In genomic region chr22:21657020-21657360, GRCh38 we compare ENCODE assay signal across 8 cellular contexts. TPM values are rescaled to one million over a fixed set of nuclear protein-coding genes. Genes with fewer than 3 reads are reported as not detected.
DNase-seq lines count a peak whose midpoint lies in the region; ATAC-seq and TF ChIP-seq lines count a peak whose summit lies in the region.

No MANE protein-coding gene starts in this region.

- H3K27me3 ChIP-seq in iPS DF 6.9 (ENCODE audit: control insufficient read depth, insufficient read depth, low read length) (no peaks in the 10 kb centered on the region), stomach (peaks cover 0 to 18% (median 0%) of the 10 kb centered on the region in 3 donors)

- intact Hi-C loops in activated CD8-positive, alpha-beta T cell treated with anti-CD3 and anti-CD28 coated beads for 36 hours (cut with micrococcal nuclease) = loop anchor here (5.0 kb wide), 1 partner anchor 295 kb away; the partner anchor contains the start of gene PPM1F
- intact Hi-C loops in stomach (cut with DNase I; ENCODE audit: low total_unique reads) = no loop called here

- H3K27me3 Mint-ChIP-seq in activated CD4-positive, alpha-beta T cell treated with anti-CD3 and anti-CD28 coated beads, Interleukin-2, amount 10 ng/mL, durations not matched to agents 7 days and 5 days = no peaks in the 10 kb centered on the region
- H3K27me3 Mint-ChIP-seq in activated CD8-positive, alpha-beta T cell treated with anti-CD3 and anti-CD28 coated beads for 36 hours = no peaks in the 10 kb centered on the region

- H3K9me3 ChIP-seq in iPS DF 6.9 (ENCODE audit: control insufficient read depth, insufficient read depth, low read length) (no peaks in the 10 kb centered on the region), stomach (no peaks in the 10 kb centered on the region)

- H3K4me3 ChIP-seq in iPS DF 6.9 (ENCODE audit: low read length) (peak overlapping the region; percentile 52; the same call in 1 of the 2 replicates), stomach (peak overlapping the region; percentile 53 to 75 (median 68))

- DNase-seq in activated CD4-positive, alpha-beta T cell treated with anti-CD3 and anti-CD28 coated beads, Interleukin-2, amount 10 ng/mL, durations not matched to agents 7 days and 5 days = no peak
- DNase-seq in activated CD4-positive, alpha-beta T cell treated with anti-CD3 and anti-CD28 coated beads for 4 hours = no peak
- DNase-seq in activated CD8-positive, alpha-beta T cell treated with anti-CD3 and anti-CD28 coated beads for 36 hours = no peak
- DNase-seq in iPS DF 6.9 (ENCODE audit: low read depth, low spot score) (no peak), stomach (no peak), NCI-H524 treated with DMSO at 0.1 percent for 48 hours (lab: John Stamatoyannopoulos, UW) (no peak), mesenteric fat pad (ENCODE audit: low spot score) (no peak)

- POLR2A ChIA-PET in activated CD4-positive, alpha-beta T cell treated with anti-CD3 and anti-CD28 coated beads, Interleukin-2, amount 10 ng/mL, durations not matched to agents 7 days and 5 days (lab: Charles Lee) = no interaction called here
- POLR2A ChIA-PET in activated CD8-positive, alpha-beta T cell treated with anti-CD3 and anti-CD28 coated beads for 36 hours (lab: Charles Lee) = interaction anchor here (0.6 to 1.7 kb wide), 3 partner anchors 14 to 218 kb away, joined by 3 read pairs; no protein-coding TSS in a partner anchor

- H3K36me3 ChIP-seq in iPS DF 6.9 (ENCODE audit: control insufficient read depth, insufficient read depth, low read length) = peaks cover 6% of the 10 kb centered on the region
- no peaks in the 10 kb centered on the region for H3K36me3 ChIP-seq in stomach

- peaks cover 4% of the 10 kb centered on the region for H3K36me3 Mint-ChIP-seq in activated CD4-positive, alpha-beta T cell treated with anti-CD3 and anti-CD28 coated beads, Interleukin-2, amount 10 ng/mL, durations not matched to agents 7 days and 5 days (ENCODE audit: low read depth)
- H3K36me3 Mint-ChIP-seq in activated CD8-positive, alpha-beta T cell treated with anti-CD3 and anti-CD28 coated beads for 36 hours (ENCODE audit: low read depth) = peaks cover 13% of the 10 kb centered on the region

- no peak for TF ChIP-seq POLR2A in stomach (IDR thresholded peaks at IDR 0.05)

- no peak for TF ChIP-seq CTCF in activated CD8-positive, alpha-beta T cell treated with anti-CD3 and anti-CD28 coated beads for 36 hours (IDR thresholded peaks at IDR 0.05)
- no peak for TF ChIP-seq CTCF in stomach (IDR thresholded peaks at IDR 0.05)

- ATAC-seq in activated CD8-positive, alpha-beta T cell treated with anti-CD3 and anti-CD28 coated beads for 36 hours = no peak
- ATAC-seq in HG03342 (IDR thresholded peaks at IDR 0.05; ENCODE audit: unreplicated experiment) = no peak

- no CpG with 5 or more reads among the region's 17 CpGs for WGBS in iPS DF 6.9 (ENCODE audit: insufficient coverage, insufficient read length)
- 24 to 34% (median 29%) methylated on average over 17 of the region's 17 CpGs for WGBS in stomach, 5 donors

- H3K4me1 ChIP-seq in iPS DF 6.9 (ENCODE audit: control insufficient read depth, insufficient read depth, low read length) = peaks cover 2% of the 10 kb centered on the region
- H3K4me1 ChIP-seq in stomach = peaks cover 7 to 31% (median 27%) of the 10 kb centered on the region in 4 donors

- H3K27ac Mint-ChIP-seq in activated CD4-positive, alpha-beta T cell treated with anti-CD3 and anti-CD28 coated beads, Interleukin-2, amount 10 ng/mL, durations not matched to agents 7 days and 5 days = peak overlapping the region; percentile 85
- H3K27ac Mint-ChIP-seq in activated CD8-positive, alpha-beta T cell treated with anti-CD3 and anti-CD28 coated beads for 36 hours = peak overlapping the region; percentile 22

- H3K9me3 Mint-ChIP-seq in activated CD4-positive, alpha-beta T cell treated with anti-CD3 and anti-CD28 coated beads, Interleukin-2, amount 10 ng/mL, durations not matched to agents 7 days and 5 days = no peaks in the 10 kb centered on the region
- no peaks in the 10 kb centered on the region for H3K9me3 Mint-ChIP-seq in activated CD8-positive, alpha-beta T cell treated with anti-CD3 and anti-CD28 coated beads for 36 hours

- peak overlapping the region; percentile 84 for H3K4me3 Mint-ChIP-seq in activated CD4-positive, alpha-beta T cell treated with anti-CD3 and anti-CD28 coated beads, Interleukin-2, amount 10 ng/mL, durations not matched to agents 7 days and 5 days
- peak overlapping the region; percentile 68 for H3K4me3 Mint-ChIP-seq in activated CD8-positive, alpha-beta T cell treated with anti-CD3 and anti-CD28 coated beads for 36 hours

- H3K4me1 Mint-ChIP-seq in activated CD4-positive, alpha-beta T cell treated with anti-CD3 and anti-CD28 coated beads, Interleukin-2, amount 10 ng/mL, durations not matched to agents 7 days and 5 days = peaks cover 33% of the 10 kb centered on the region
- peaks cover 13% of the 10 kb centered on the region for H3K4me1 Mint-ChIP-seq in activated CD8-positive, alpha-beta T cell treated with anti-CD3 and anti-CD28 coated beads for 36 hours (ENCODE audit: low read depth)

- no peak overlapping the region for H3K27ac ChIP-seq in iPS DF 6.9 (ENCODE audit: low read length)
- H3K27ac ChIP-seq in stomach = peak overlapping the region in 2 of 5 donors; percentile 26 to 46

- CTCF ChIA-PET in activated CD4-positive, alpha-beta T cell treated with anti-CD3 and anti-CD28 coated beads, Interleukin-2, amount 10 ng/mL, durations not matched to agents 7 days and 5 days (lab: Charles Lee) = interaction anchor here (0.9 to 2.5 kb wide), 3 partner anchors 10 to 14 kb away, joined by 3 to 16 read pairs (median 7); no protein-coding TSS in a partner anchor
- CTCF ChIA-PET in activated CD8-positive, alpha-beta T cell treated with anti-CD3 and anti-CD28 coated beads for 36 hours (lab: Charles Lee) = interaction anchor here (1.0 to 2.3 kb wide), 3 partner anchors 10 to 17 kb away, joined by 3 to 8 read pairs (median 3); partner anchors contain the start of gene SDF2L1

- TF ChIP-seq EP300 in stomach (IDR thresholded peaks at IDR 0.05) = no peak

RNA-seq across cellular contexts. Expression of gene PPIL2, which starts 8.8 kb away (rescaled TPM):
- 10 to 100 TPM; 75.9 to 82.7 TPM for total RNA-seq in activated CD4-positive, alpha-beta T cell treated with anti-CD3 and anti-CD28 coated beads, Interleukin-2, amount 10 ng/mL, durations not matched to agents 7 days and 5 days
- total RNA-seq in activated CD8-positive, alpha-beta T cell treated with anti-CD3 and anti-CD28 coated beads for 36 hours = 10 to 100 TPM; 41.5 to 42.5 TPM
- total RNA-seq in stomach = 10 to 100 TPM; 35.0 to 77.9 (median 51.1) TPM
- 10 to 100 TPM; 20.6 to 36.0 (median 22.3) TPM for polyA plus RNA-seq in stomach
- total RNA-seq in mesenteric fat pad = 23.6 TPM

RNA-seq across cellular contexts. Expression of gene SDF2L1, which starts 14.9 kb away (rescaled TPM):
- total RNA-seq in activated CD4-positive, alpha-beta T cell treated with anti-CD3 and anti-CD28 coated beads, Interleukin-2, amount 10 ng/mL, durations not matched to agents 7 days and 5 days = 10 to 100 TPM; 39.7 to 59.4 TPM
- total RNA-seq in activated CD8-positive, alpha-beta T cell treated with anti-CD3 and anti-CD28 coated beads for 36 hours = 10 to 100 TPM; 38.6 to 41.3 TPM
- total RNA-seq in stomach (100 to 1,000 TPM in 1 of 5 donors, 10 to 100 TPM in 2, 1 to 10 TPM in 1, not detected in 1; 4.0 to 101 (median 24.2) TPM), mesenteric fat pad (31.6 TPM)
- 10 to 100 TPM; 36.4 to 42.7 (median 39.0) TPM for polyA plus RNA-seq in stomach

RNA-seq across cellular contexts. Expression of gene CCDC116, which starts 24.4 kb away (rescaled TPM):
- under 1 TPM; 0.42 to 0.97 TPM for total RNA-seq in activated CD4-positive, alpha-beta T cell treated with anti-CD3 and anti-CD28 coated beads, Interleukin-2, amount 10 ng/mL, durations not matched to agents 7 days and 5 days
- under 1 TPM in 1 of 2 experiments, not detected in 1; 0.45 TPM for total RNA-seq in activated CD8-positive, alpha-beta T cell treated with anti-CD3 and anti-CD28 coated beads for 36 hours
- total RNA-seq in stomach (not detected), mesenteric fat pad (0.39 TPM)
- under 1 TPM in 2 of 3 donors, not detected in 1; 0.25 to 0.48 TPM for polyA plus RNA-seq in stomach

RNA-seq across cellular contexts. Expression of gene YDJC, which starts 27.2 kb away (rescaled TPM):
- total RNA-seq in activated CD4-positive, alpha-beta T cell treated with anti-CD3 and anti-CD28 coated beads, Interleukin-2, amount 10 ng/mL, durations not matched to agents 7 days and 5 days = 10 to 100 TPM; 30.3 to 39.9 TPM
- total RNA-seq in activated CD8-positive, alpha-beta T cell treated with anti-CD3 and anti-CD28 coated beads for 36 hours = 10 to 100 TPM; 60.1 to 64.9 TPM
- 10 to 100 TPM in 4 of 5 donors, 1 to 10 TPM in 1; 8.1 to 75.3 (median 41.1) TPM for total RNA-seq in stomach
- polyA plus RNA-seq in stomach = 10 to 100 TPM; 23.8 to 42.4 (median 35.1) TPM
- 6.0 TPM for total RNA-seq in mesenteric fat pad
